Comparison of ENCODE assay signal across 9 cellular contexts in the genomic region with DNA sequence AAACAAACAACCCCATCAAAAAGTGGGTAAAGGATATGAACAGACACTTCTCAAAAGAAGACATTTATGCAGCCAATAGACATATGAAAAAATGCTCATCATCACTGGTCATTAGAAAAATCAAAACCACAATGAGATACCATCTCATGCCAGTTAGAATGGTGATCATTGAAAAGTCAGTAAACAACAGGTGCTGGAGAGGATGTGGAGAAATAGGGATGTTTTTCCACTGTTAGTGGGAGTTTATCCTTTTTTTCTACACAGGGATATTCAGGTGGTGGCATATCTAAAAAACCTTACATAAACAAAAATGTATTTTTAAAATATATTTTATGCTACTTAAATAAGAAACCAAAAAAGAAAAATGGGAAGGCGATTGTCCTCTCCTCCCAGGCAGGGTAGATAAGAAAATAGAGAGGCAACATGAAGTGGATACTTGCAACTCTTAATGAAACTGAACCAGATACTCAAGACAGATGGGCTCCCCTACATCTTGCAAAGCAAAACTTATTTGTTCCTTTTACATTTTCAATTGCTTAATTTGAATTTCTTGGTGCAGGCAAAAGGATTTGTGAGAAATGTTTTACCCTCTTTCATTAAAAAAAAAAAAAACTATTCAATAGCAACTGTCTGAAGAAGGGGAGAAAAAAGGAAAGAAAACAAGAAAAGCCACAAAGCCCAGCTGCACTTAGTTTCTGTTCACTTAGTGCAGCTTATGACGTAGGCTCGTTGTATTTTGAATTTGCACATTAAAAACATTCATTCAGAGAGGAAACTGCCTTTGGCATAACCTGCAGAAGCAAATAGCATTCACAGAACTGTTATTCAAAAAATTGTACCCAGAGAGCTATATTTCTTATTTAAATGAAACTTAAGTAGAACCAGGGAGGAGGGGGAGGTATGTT. TPM values are rescaled to one million over a fixed set of nuclear protein-coding genes. Genes with fewer than 3 reads are reported as not detected.
DNase-seq lines count a peak whose midpoint lies in the region; ATAC-seq, FAIRE-seq and TF ChIP-seq lines count a peak whose summit lies in the region.
"Had no signal": no experiment of that assay in that cellular context is flagged by ENCODE, and none has a peak within 500 bp of the region (broad histone marks: within the 10 kb centered on the region; RNA-seq: fewer than 3 reads in every experiment).

No MANE protein-coding gene starts in this region.

- POLR2A ChIA-PET in GM12878 (lab: Charles Lee), result interaction anchor here (0.6 to 9.7 kb wide), 21 partner anchors 9 to 518 kb away, joined by 3 to 170 read pairs (median 5); no protein-coding TSS in a partner anchor

- peaks cover 5% of the 10 kb centered on the region for H3K36me3 Mint-ChIP-seq in neural crest cell (ENCODE audit: low read depth)

- RAD21 ChIA-PET in GM12878 (lab: Charles Lee; ENCODE audit: unreplicated experiment), result interaction anchor here (0.5 to 9.4 kb wide), 13 partner anchors 10 to 68 kb away, joined by 3 to 288 read pairs (median 21); no protein-coding TSS in a partner anchor

- BruUV-seq in GM12878 (replicated peaks; lab: Mats Ljungman, UMichigan), result TSS peak; percentile 89

- H3K9me3 ChIP-seq in DND-41 (ENCODE audit: insufficient read depth, low read length, severe bottlenecking), result peaks cover 2% of the 10 kb centered on the region
- no peaks in the 10 kb centered on the region; the same call in 1 of the 3 replicates for H3K9me3 ChIP-seq in GM12878 (replicated peaks; ENCODE audit: control insufficient read depth, insufficient read depth, low read length)

- peak overlapping the region; percentile 53 for H3K4me2 ChIP-seq in DND-41 (ENCODE audit: insufficient read depth, low read length)
- H3K4me2 ChIP-seq in GM12878 (ENCODE audit: control insufficient read depth, insufficient read depth), result peak overlapping the region; percentile 58

- no peak for TF ChIP-seq POLR2A in GM12878 (IDR thresholded peaks at IDR 0.05; ENCODE audit: low read depth, low read length)

- ATAC-seq in DND-41 (ENCODE audit: insufficient read depth, low read depth) (peak; percentile 74), GM21367 (IDR thresholded peaks at IDR 0.05; ENCODE audit: unreplicated experiment) (peak; percentile 84), HG03558 (IDR thresholded peaks at IDR 0.05; ENCODE audit: extremely low read depth, unreplicated experiment) (peak; percentile 86), GM12878 (peak; percentile 77), omental fat pad (ENCODE audit: low FRiP score) (no peak)

- H3K9ac ChIP-seq in DND-41 (ENCODE audit: low read depth, low read length), result peak overlapping the region; percentile 69
- H3K9ac ChIP-seq in GM12878 (ENCODE audit: control insufficient read depth, insufficient read depth, low read length), result 0 out of 2 replicates have a peak overlapping the region, but pooled peaks have one; percentile 19

- peak overlapping the region; percentile 40 for H3K27ac Mint-ChIP-seq in neural crest cell (ENCODE audit: unreplicated experiment)

- H3K4me3 ChIP-seq in DND-41 (ENCODE audit: low read depth in 1 of 2, low read length in 2 of 2) (peak overlapping the region in 1 of 2 experiments; percentile 31; a peak in 1 of 4 replicates), GM12878 (no peak overlapping the region)
- H3K4me3 ChIP-seq: lung had no signal

- no peaks in the 10 kb centered on the region for H4K20me1 ChIP-seq in DND-41 (ENCODE audit: insufficient read depth, low read length)
- no peaks in the 10 kb centered on the region for H4K20me1 ChIP-seq in GM12878 (ENCODE audit: control insufficient read depth, insufficient read depth)

- peaks cover 20% of the 10 kb centered on the region for H3K4me1 Mint-ChIP-seq in neural crest cell

- H3K4me1 ChIP-seq in DND-41 (ENCODE audit: insufficient read depth, low read length) (peaks cover 100% of the 10 kb centered on the region), GM12878 (ENCODE audit: control insufficient read depth, insufficient read depth, low read length) (peaks cover 20% of the 10 kb centered on the region)

- CTCF ChIA-PET in GM12878 (lab: Yijun Ruan, JAX), result interaction anchor here (0.7 to 5.7 kb wide), 15 partner anchors 10 to 70 kb away, joined by 3 to 78 read pairs (median 8); no protein-coding TSS in a partner anchor

- H3K36me3 ChIP-seq in DND-41 (ENCODE audit: insufficient read depth, low read length) (no peaks in the 10 kb centered on the region), GM12878 (ENCODE audit: control insufficient read depth in 2 of 2, insufficient read depth in 2 of 2, low read length in 1 of 2) (no peaks in the 10 kb centered on the region)

- in situ Hi-C loops in GM12878 (cut with MboI), result no loop called here

- peak; percentile 0; the same call in 1 of the 2 replicates for TF ChIP-seq RAD21 in GM12878 (IDR thresholded peaks at IDR 0.05; ENCODE audit: insufficient read depth, low read depth, low read length)

- intact Hi-C loops in GM12878 (cut with micrococcal nuclease; ENCODE audit: unreplicated experiment), result no loop called here

- H2AFZ ChIP-seq in DND-41 (ENCODE audit: low read depth, low read length), result no peak overlapping the region
- no peak overlapping the region for H2AFZ ChIP-seq in GM12878 (ENCODE audit: control insufficient read depth, low read depth, low read length)

- WGBS in GM12878 (ENCODE audit: insufficient coverage, insufficient replicate concordance, low lambda C conversion rate, missing lambda C conversion rate), result 0% methylated on average over 3 of the region's 3 CpGs

- H3K27me3 ChIP-seq in DND-41 (ENCODE audit: insufficient read depth, low read length, poor library complexity), result no peaks in the 10 kb centered on the region
- H3K27me3 ChIP-seq in GM12878 (replicated peaks in 1 of 2; ENCODE audit: control insufficient read depth in 2 of 2, insufficient read depth in 2 of 2, low read length in 1 of 2), result no peaks in the 10 kb centered on the region; a peak in 1 of 4 replicates

- no peak for TF ChIP-seq CTCF in DND-41 (IDR thresholded peaks at IDR 0.05; ENCODE audit: borderline replicate concordance, extremely low read depth, low read length, poor library complexity, severe bottlenecking)
- no peak for TF ChIP-seq CTCF in GM12878 (IDR thresholded peaks at IDR 0.05 in 2 of 3, conservative IDR thresholded peaks at IDR 0.05 in 1 of 3; ENCODE audit: control insufficient read depth in 2 of 3, extremely low read depth in 1 of 3, insufficient read depth in 1 of 3, low read depth in 3 of 3, low read length in 3 of 3)
- TF ChIP-seq CTCF in neural crest cell (conservative IDR thresholded peaks at IDR 0.05), result no peak
- no peak for TF ChIP-seq CTCF in omental fat pad (IDR thresholded peaks at IDR 0.05)

- SMC1A ChIA-PET in GM12878 (lab: Charles Lee; ENCODE audit: uncharacterized antibody, unreplicated experiment), result interaction anchor here (0.9 to 9.4 kb wide), 18 partner anchors 10 to 268 kb away, joined by 3 to 268 read pairs (median 34); a partner anchor contains a TSS

- no peak overlapping the region for H3K4me3 Mint-ChIP-seq in neural crest cell

- TF ChIP-seq EP300 in GM12878 (IDR thresholded peaks at IDR 0.05; ENCODE audit: borderline replicate concordance in 1 of 2, control insufficient read depth in 1 of 2, low read depth in 2 of 2, low read length in 2 of 2), result peak; percentile 96 to 97

- FAIRE-seq in GM12878 (lab: Jason Lieb, UNC), result peak; percentile 27

- H3K79me2 ChIP-seq in DND-41 (ENCODE audit: insufficient read depth, low read length), result peaks cover 41% of the 10 kb centered on the region
- no peaks in the 10 kb centered on the region for H3K79me2 ChIP-seq in GM12878 (ENCODE audit: control insufficient read depth, insufficient read depth, low read length)

- H3K27me3 Mint-ChIP-seq in neural crest cell (ENCODE audit: low read depth), result no peaks in the 10 kb centered on the region

- DNase-seq in DND-41 (peak; percentile 68), GM12878 (ENCODE audit: low read depth, low spot score) (peak; percentile 85), neural crest cell (ENCODE audit: low read depth, low spot score) (no peak), GM19238 (ENCODE audit: insufficient read length, low spot score) (no peak), omental fat pad (ENCODE audit: low spot score) (no peak), NCI-H345 treated with DMSO at 0.1 percent for 48 hours (lab: John Stamatoyannopoulos, UW; ENCODE audit: unreplicated experiment) (no peak)

- H3K9me3 Mint-ChIP-seq in neural crest cell, result peaks cover 3% of the 10 kb centered on the region

- H3K27ac ChIP-seq in DND-41 (ENCODE audit: low read length) (peak overlapping the region; percentile 98), GM12878 (ENCODE audit: control insufficient read depth, insufficient read depth) (peak overlapping the region; percentile 81)

TF ChIP-seq in GM12878, 131 proteins besides CTCF, POLR2A, EP300 and RAD21 (continues in another document):
- TF ChIP-seq TCF3 (IDR thresholded peaks at IDR 0.05; ENCODE audit: borderline replicate concordance, insufficient read depth, low read depth, low read length), result peak; percentile 85; the same call in 1 of the 2 replicates
- peak; percentile 87 for TF ChIP-seq CREB1 (IDR thresholded peaks at IDR 0.05; ENCODE audit: low read depth)
- peak; percentile 93 for TF ChIP-seq TCF12 (IDR thresholded peaks at IDR 0.05; ENCODE audit: low read depth, low read length)

RNA-seq across cellular contexts. Expression of a gene that starts 36.9 kb away (rescaled TPM):
- total RNA-seq in GM12878 (2013; cell fraction: nucleolus; rRNA removed), result 1,986 and 2,133 TPM in 2 replicates
- total RNA-seq in GM12878 (2014; rRNA removed) (43.7 and 68.1 TPM in 2 replicates), GM12878 (2014; rRNA removed; fragmentation: Illumina TruSeq; extraction: Trizol) (61.3 and 76.2 TPM in 2 replicates), GM12878 (2021) (38.5 and 45.8 TPM in 2 replicates), neural crest cell (not detected in 2 replicates), omental fat pad (10 to 100 TPM; 28.4 to 63.6 (median 47.1) TPM)
- 60.0 TPM for polyA plus RNA-seq in GM12878 (2011; ENCODE audit: low read depth)
- polyA plus RNA-seq in GM12878 (2011; rRNA removed) (882 and 1,502 TPM in 2 replicates), GM12878 (2014; fragmentation: Illumina TruSeq; extraction: Trizol) (48.2 and 72.9 TPM in 2 replicates), GM12878 (2014; fragmentation: Nextera tagmentation; extraction: Ambion mirVana) (10 to 100 TPM; 50.8 to 52.2 TPM), GM12878 (2014; rRNA removed) (26.6 and 38.0 TPM in 2 replicates), GM12878 (2016; fragmentation: Nextera tagmentation; extraction: Ambion mirVana) (10 to 100 TPM; 20.7 to 21.3 TPM)
- polyA plus RNA-seq in GM12878 (2011; cell fraction: cytosol; rRNA removed), result 230 and 358 TPM in 2 replicates
- 346 and 598 TPM in 2 replicates for polyA plus RNA-seq in GM12878 (2011; cell fraction: nucleus; rRNA removed)
- polyA plus RNA-seq in GM12878 (2012), result 92.1 and 280 TPM in 2 replicates
- polyA minus RNA-seq in GM12878 (2011; rRNA and poly(A)+ RNA removed), result 283 and 396 TPM in 2 replicates
- polyA minus RNA-seq in GM12878 (2011; cell fraction: cytosol; rRNA and poly(A)+ RNA removed), result 140 and 173 TPM in 2 replicates
- polyA minus RNA-seq in GM12878 (2011; cell fraction: nucleus; rRNA and poly(A)+ RNA removed), result 1,153 and 1,417 TPM in 2 replicates

Comparison
In these comparisons a context has a peak if more than half of its experiments do, and no peak if none do; other contexts are left out.
1. DNase-seq: peak in DND-41 (single experiment) and GM12878 (single experiment); none in neural crest cell (single experiment), GM19238 (single experiment), omental fat pad (single experiment) and NCI-H345 treated with DMSO at 0.1 percent for 48 hours (single experiment).
2. RNA of a gene that starts 36.9 kb away (total RNA-seq): 28.4 to 63.6 TPM in omental fat pad and 38.5 to 2,133 TPM in GM12878; not detected in neural crest cell; every median in the first group is over 10 times any median in the second.